In the genomic region with DNA sequence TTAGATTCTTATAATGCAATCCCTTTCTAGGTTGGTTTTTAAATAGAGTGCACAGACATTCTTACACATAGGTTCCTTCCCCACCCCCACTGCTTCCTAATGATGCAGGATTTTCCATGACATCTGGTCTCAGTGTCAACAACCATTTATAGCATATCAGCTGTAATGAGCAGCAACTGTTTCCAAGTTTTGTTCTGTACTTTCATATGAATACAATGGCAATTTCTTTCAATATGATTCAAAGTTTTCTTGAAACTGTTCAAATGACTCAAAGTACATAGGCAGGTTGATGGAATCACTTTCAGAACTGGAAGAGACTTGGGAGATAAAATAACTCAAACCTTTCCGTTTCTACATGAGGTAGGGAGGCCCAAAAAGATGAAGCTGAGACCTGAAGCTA, we compare ENCODE assay signal across 13 cellular contexts.
DNase-seq lines count a peak whose midpoint lies in the region; ATAC-seq, FAIRE-seq and TF ChIP-seq lines count a peak whose summit lies in the region.
"Had no signal": no experiment of that assay in that cellular context is flagged by ENCODE, and none has a peak within 500 bp of the region (broad histone marks: within the 10 kb centered on the region; RNA-seq: fewer than 3 reads in every experiment).

No MANE protein-coding gene starts in this region.

- CTCF ChIA-PET in GM12878 (lab: Yijun Ruan, JAX) (interaction anchor here (0.7 to 2.0 kb wide), 11 partner anchors 10 to 531 kb away, joined by 3 to 6 read pairs (median 3); no protein-coding TSS in a partner anchor), A673 (lab: Charles Lee) (no interaction called here)

- H3K36me3 ChIP-seq in BLaER1 (peaks cover 38% of the 10 kb centered on the region), GM12878 (ENCODE audit: control insufficient read depth in 2 of 2, insufficient read depth in 2 of 2, low read length in 1 of 2) (no peaks in the 10 kb centered on the region; a peak in 1 of 4 replicates), A673 (ENCODE audit: insufficient read depth, low read length, poor library complexity, severe bottlenecking) (no peaks in the 10 kb centered on the region)

- no TSS peak for BruUV-seq in GM12878 (replicated peaks; lab: Mats Ljungman, UMichigan)
- no TSS peak for BruUV-seq in A673 (replicated peaks; lab: Mats Ljungman, UMichigan)

- no peak for TF ChIP-seq CTCF in GM12878 (IDR thresholded peaks at IDR 0.05 in 2 of 3, conservative IDR thresholded peaks at IDR 0.05 in 1 of 3; ENCODE audit: control insufficient read depth in 2 of 3, extremely low read depth in 1 of 3, insufficient read depth in 1 of 3, low read depth in 3 of 3, low read length in 3 of 3)
- no peak for TF ChIP-seq CTCF in A673 (conservative IDR thresholded peaks at IDR 0.05; ENCODE audit: low read depth, low read length)

- peak; percentile 27 to 39; a peak in 1 of 4 replicates for TF ChIP-seq EP300 in GM12878 (IDR thresholded peaks at IDR 0.05; ENCODE audit: borderline replicate concordance in 1 of 2, control insufficient read depth in 1 of 2, low read depth in 2 of 2, low read length in 2 of 2)

- WGBS in GM12878 (ENCODE audit: insufficient coverage, insufficient replicate concordance, low lambda C conversion rate, missing lambda C conversion rate): 96% methylated on average over 1 of the region's 1 CpG

- H3K4me3 ChIP-seq in BLaER1 (no peak overlapping the region), GM12878 (no peak overlapping the region), A673 (ENCODE audit: low read depth, low read length, poor library complexity, severe bottlenecking) (no peak overlapping the region)
- H3K4me3 ChIP-seq: GM23338 had no signal

- intact Hi-C loops in GM12878 (cut with micrococcal nuclease; ENCODE audit: unreplicated experiment) (no loop called here), A673 (cut with micrococcal nuclease; ENCODE audit: unreplicated experiment) (loop anchor here (10.0 kb wide), 2 partner anchors 364 to 844 kb away; no protein-coding TSS in a partner anchor)

- RAD21 ChIA-PET in GM12878 (lab: Charles Lee; ENCODE audit: unreplicated experiment): interaction anchor here (0.9 to 3.0 kb wide), 8 partner anchors 15 to 218 kb away, joined by 3 to 16 read pairs (median 4); no protein-coding TSS in a partner anchor

- H3K4me2 ChIP-seq in BLaER1 (0 out of 2 replicates have a peak overlapping the region, but pooled peaks have one; percentile 17), GM12878 (ENCODE audit: control insufficient read depth, insufficient read depth) (no peak overlapping the region)
- H3K4me2 ChIP-seq: GM23338 had no signal

- FAIRE-seq in GM12878 (lab: Jason Lieb, UNC): peak; percentile 7

- H3K27ac ChIP-seq in BLaER1: no peak overlapping the region
- no peak overlapping the region for H3K27ac ChIP-seq in GM12878 (ENCODE audit: control insufficient read depth, insufficient read depth)
- no peak overlapping the region for H3K27ac ChIP-seq in A673 (ENCODE audit: low read depth, low read length, poor library complexity, severe bottlenecking)
- H3K27ac ChIP-seq: C4-2B, HL-60 had no signal

- POLR2A ChIA-PET in GM12878 (lab: Charles Lee): interaction anchor here (1.2 to 1.6 kb wide), 2 partner anchors 17 to 20 kb away, joined by 3 read pairs; no protein-coding TSS in a partner anchor
- POLR2A ChIA-PET in A673 (lab: Charles Lee; ENCODE audit: low non-redundant PET): no interaction called here

- H3K4me1 ChIP-seq in BLaER1: peaks cover 17% of the 10 kb centered on the region
- no peaks in the 10 kb centered on the region for H3K4me1 ChIP-seq in GM12878 (ENCODE audit: control insufficient read depth, insufficient read depth, low read length)
- no peaks in the 10 kb centered on the region for H3K4me1 ChIP-seq in A673 (ENCODE audit: insufficient read depth, low read length, poor library complexity, severe bottlenecking)

- H2AFZ ChIP-seq in GM12878 (ENCODE audit: control insufficient read depth, low read depth, low read length): no peak overlapping the region
- H2AFZ ChIP-seq: GM23338 had no signal

- TF ChIP-seq POLR2A in GM12878 (IDR thresholded peaks at IDR 0.05; ENCODE audit: low read depth, low read length): no peak

- DNase-seq in GM12878 (ENCODE audit: low read depth, low spot score) (no peak), pulmonary artery endothelial cell (ENCODE audit: low read depth, low spot score) (peak; percentile 20), A673 (ENCODE audit: low spot score) (no peak), NCI-H2029 treated with DMSO at 0.1 percent for 48 hours (lab: John Stamatoyannopoulos, UW) (no peak), NCI-H2107 (lab: John Stamatoyannopoulos, UW) (no peak)
- DNase-seq: NCI-H1436 treated with DMSO at 0.1 percent for 48 hours, RPMI8226 had no signal

- in situ Hi-C loops in GM12878 (cut with MboI): no loop called here

- no peak overlapping the region for H3K9ac ChIP-seq in BLaER1
- H3K9ac ChIP-seq in GM12878 (ENCODE audit: control insufficient read depth, insufficient read depth, low read length): no peak overlapping the region

- TF ChIP-seq RAD21 in GM12878 (IDR thresholded peaks at IDR 0.05; ENCODE audit: insufficient read depth, low read depth, low read length): no peak

- H3K9me3 ChIP-seq in BLaER1 (peaks cover 4% of the 10 kb centered on the region; the same call in 1 of the 2 replicates), GM12878 (replicated peaks; ENCODE audit: control insufficient read depth, insufficient read depth, low read length) (no peaks in the 10 kb centered on the region), A673 (ENCODE audit: low read depth, low read length, poor library complexity, severe bottlenecking) (no peaks in the 10 kb centered on the region)

- ATAC-seq in HG02885 (IDR thresholded peaks at IDR 0.05; ENCODE audit: poor library complexity, unreplicated experiment): peak; percentile 49
- peak; percentile 31 for ATAC-seq in GM12878
- ATAC-seq in GM21528 (IDR thresholded peaks at IDR 0.05; ENCODE audit: low FRiP score, unreplicated experiment): no peak
- ATAC-seq: GM23338 had no signal

- SMC1A ChIA-PET in GM12878 (lab: Charles Lee; ENCODE audit: uncharacterized antibody, unreplicated experiment): interaction anchor here (0.9 to 2.9 kb wide), 19 partner anchors 11 to 286 kb away, joined by 3 to 18 read pairs (median 4); no protein-coding TSS in a partner anchor

- no peaks in the 10 kb centered on the region for H3K27me3 ChIP-seq in BLaER1
- H3K27me3 ChIP-seq in GM12878 (replicated peaks in 1 of 2; ENCODE audit: control insufficient read depth in 2 of 2, insufficient read depth in 2 of 2, low read length in 1 of 2): no peaks in the 10 kb centered on the region
- H3K27me3 ChIP-seq in A673 (replicated peaks; ENCODE audit: insufficient read depth, low read depth, low read length, poor library complexity): no peaks in the 10 kb centered on the region

- H4K20me1 ChIP-seq in BLaER1 (no peaks in the 10 kb centered on the region), GM12878 (ENCODE audit: control insufficient read depth, insufficient read depth) (no peaks in the 10 kb centered on the region)

- H3K79me2 ChIP-seq in GM12878 (ENCODE audit: control insufficient read depth, insufficient read depth, low read length): no peaks in the 10 kb centered on the region

TF ChIP-seq in GM12878, 131 proteins besides CTCF, POLR2A, EP300 and RAD21:
- TF ChIP-seq NFIC (IDR thresholded peaks at IDR 0.05; ENCODE audit: low read depth, low read length): peak; percentile 42; the same call in 1 of the 2 replicates
- TF ChIP-seq, protein P1, sequence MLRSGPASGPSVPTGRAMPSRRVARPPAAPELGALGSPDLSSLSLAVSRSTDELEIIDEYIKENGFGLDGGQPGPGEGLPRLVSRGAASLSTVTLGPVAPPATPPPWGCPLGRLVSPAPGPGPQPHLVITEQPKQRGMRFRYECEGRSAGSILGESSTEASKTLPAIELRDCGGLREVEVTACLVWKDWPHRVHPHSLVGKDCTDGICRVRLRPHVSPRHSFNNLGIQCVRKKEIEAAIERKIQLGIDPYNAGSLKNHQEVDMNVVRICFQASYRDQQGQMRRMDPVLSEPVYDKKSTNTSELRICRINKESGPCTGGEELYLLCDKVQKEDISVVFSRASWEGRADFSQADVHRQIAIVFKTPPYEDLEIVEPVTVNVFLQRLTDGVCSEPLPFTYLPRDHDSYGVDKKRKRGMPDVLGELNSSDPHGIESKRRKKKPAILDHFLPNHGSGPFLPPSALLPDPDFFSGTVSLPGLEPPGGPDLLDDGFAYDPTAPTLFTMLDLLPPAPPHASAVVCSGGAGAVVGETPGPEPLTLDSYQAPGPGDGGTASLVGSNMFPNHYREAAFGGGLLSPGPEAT (IDR thresholded peaks at IDR 0.05; ENCODE audit: low read depth): peak; percentile 68
- TF ChIP-seq IKZF2 (IDR thresholded peaks at IDR 0.05): peak; percentile 87 to 89
- peak; percentile 38 for TF ChIP-seq MEF2B (IDR thresholded peaks at IDR 0.05; ENCODE audit: partially characterized antibody, poor library complexity, severe bottlenecking)
- peak; percentile 74 for TF ChIP-seq IKZF1 (conservative IDR thresholded peaks at IDR 0.05)
- TF ChIP-seq, protein P2, sequence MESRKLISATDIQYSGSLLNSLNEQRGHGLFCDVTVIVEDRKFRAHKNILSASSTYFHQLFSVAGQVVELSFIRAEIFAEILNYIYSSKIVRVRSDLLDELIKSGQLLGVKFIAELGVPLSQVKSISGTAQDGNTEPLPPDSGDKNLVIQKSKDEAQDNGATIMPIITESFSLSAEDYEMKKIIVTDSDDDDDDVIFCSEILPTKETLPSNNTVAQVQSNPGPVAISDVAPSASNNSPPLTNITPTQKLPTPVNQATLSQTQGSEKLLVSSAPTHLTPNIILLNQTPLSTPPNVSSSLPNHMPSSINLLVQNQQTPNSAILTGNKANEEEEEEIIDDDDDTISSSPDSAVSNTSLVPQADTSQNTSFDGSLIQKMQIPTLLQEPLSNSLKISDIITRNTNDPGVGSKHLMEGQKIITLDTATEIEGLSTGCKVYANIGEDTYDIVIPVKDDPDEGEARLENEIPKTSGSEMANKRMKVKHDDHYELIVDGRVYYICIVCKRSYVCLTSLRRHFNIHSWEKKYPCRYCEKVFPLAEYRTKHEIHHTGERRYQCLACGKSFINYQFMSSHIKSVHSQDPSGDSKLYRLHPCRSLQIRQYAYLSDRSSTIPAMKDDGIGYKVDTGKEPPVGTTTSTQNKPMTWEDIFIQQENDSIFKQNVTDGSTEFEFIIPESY (IDR thresholded peaks at IDR 0.05): no peak
- TF ChIP-seq JUNB (IDR thresholded peaks at IDR 0.05): peak; percentile 70; the same call in 1 of the 2 replicates
- no peak for TF ChIP-seq POLR2AphosphoS2 (IDR thresholded peaks at IDR 0.05; ENCODE audit: low read depth, low read length)
- TF ChIP-seq MTA2 (IDR thresholded peaks at IDR 0.05; ENCODE audit: low read depth): peak; percentile 37; the same call in 1 of the 2 replicates
- TF ChIP-seq LARP7 (IDR thresholded peaks at IDR 0.05): no peak
- TF ChIP-seq DPF2 (IDR thresholded peaks at IDR 0.05): peak; percentile 53; the same call in 1 of the 2 replicates
- peak; percentile 52; the same call in 1 of the 2 replicates for TF ChIP-seq ATF7 (IDR thresholded peaks at IDR 0.05; ENCODE audit: low read depth)
- 0 out of 2 replicates have a peak, but pooled peaks have one; percentile 12 for TF ChIP-seq MEF2A (IDR thresholded peaks at IDR 0.05; ENCODE audit: insufficient read depth, low read depth, low read length)
